ENCODE assay signal across 8 cellular contexts in genomic region chr4:4260185-4260751, GRCh38. TPM values are rescaled to one million over a fixed set of nuclear protein-coding genes. Genes with fewer than 3 reads are reported as not detected.
DNase-seq lines count a peak whose midpoint lies in the region; TF ChIP-seq lines count a peak whose summit lies in the region.

No MANE protein-coding gene starts in this region.

- no peaks in the 10 kb centered on the region for H3K36me3 ChIP-seq in SU-DHL-6 (ENCODE audit: low read length)
- no peaks in the 10 kb centered on the region for H3K36me3 ChIP-seq in MG63

- H3K9me3 Mint-ChIP-seq in type B pancreatic cell: no peaks in the 10 kb centered on the region

- no peak overlapping the region for H3K27ac ChIP-seq in SU-DHL-6 (ENCODE audit: low read depth, low read length)

- no peak overlapping the region for H3K27ac Mint-ChIP-seq in type B pancreatic cell

- DNase-seq in A172 (ENCODE audit: low spot score) (peak; percentile 61), GF-D8 (lab: John Stamatoyannopoulos, UW) (peak; percentile 64), HT-29 (ENCODE audit: low spot score) (peak; percentile 53), germinal center (ENCODE audit: low spot score) (peak; percentile 83), type B pancreatic cell (ENCODE audit: extremely low spot score, unreplicated experiment) (no peak), NCI-H2029 (lab: John Stamatoyannopoulos, UW) (no peak), MG63 (no peak)

- no peak overlapping the region for H3K4me3 Mint-ChIP-seq in type B pancreatic cell

- H3K27me3 ChIP-seq in SU-DHL-6 (ENCODE audit: low read length) (no peaks in the 10 kb centered on the region), MG63 (no peaks in the 10 kb centered on the region)

- peak overlapping the region; percentile 19 for H3K4me2 ChIP-seq in SU-DHL-6 (ENCODE audit: low read depth, low read length, poor library complexity, severe bottlenecking)

- no peaks in the 10 kb centered on the region for H3K79me2 ChIP-seq in SU-DHL-6 (ENCODE audit: insufficient read depth, low read length)

- H2AFZ ChIP-seq in SU-DHL-6 (ENCODE audit: low read depth, low read length, severe bottlenecking): peak overlapping the region; percentile 38

- no peaks in the 10 kb centered on the region for H3K36me3 Mint-ChIP-seq in type B pancreatic cell

- no peaks in the 10 kb centered on the region for H4K20me1 ChIP-seq in SU-DHL-6 (ENCODE audit: low read depth, low read length)

- no peaks in the 10 kb centered on the region; the same call in 1 of the 2 replicates for H3F3A ChIP-seq in SU-DHL-6 (ENCODE audit: insufficient read depth)

- no peaks in the 10 kb centered on the region for H3K9me2 ChIP-seq in SU-DHL-6 (replicated peaks; ENCODE audit: insufficient read depth, low read length)

- H3K9me3 ChIP-seq in SU-DHL-6 (ENCODE audit: insufficient read depth, low read length): no peaks in the 10 kb centered on the region
- H3K9me3 ChIP-seq in MG63: no peaks in the 10 kb centered on the region

- H3K4me3 ChIP-seq in SU-DHL-6 (ENCODE audit: insufficient read depth, low read length, poor library complexity, severe bottlenecking) (no peak overlapping the region), MG63 (no peak overlapping the region)

- H3K27me3 Mint-ChIP-seq in type B pancreatic cell: peaks cover 7% of the 10 kb centered on the region

- no peak overlapping the region; the same call in 1 of the 2 replicates for H3K9ac ChIP-seq in SU-DHL-6 (ENCODE audit: low read length)

- peaks cover 14% of the 10 kb centered on the region for H3K4me1 Mint-ChIP-seq in type B pancreatic cell (ENCODE audit: unreplicated experiment)

- peak; percentile 81 for TF ChIP-seq CTCF in SU-DHL-6 (IDR thresholded peaks at IDR 0.05; ENCODE audit: insufficient read depth, low read length, poor library complexity, severe bottlenecking)
- TF ChIP-seq CTCF in type B pancreatic cell (conservative IDR thresholded peaks at IDR 0.05): peak; percentile 61

RNA-seq across cellular contexts. Expression of gene TMEM128, which starts 12.2 kb away (rescaled TPM):
- total RNA-seq in A172 (2014; rRNA removed; shearing (Covaris generic)): 26.5 and 29.5 TPM in 2 replicates
- 8.3 and 14.4 TPM in 2 replicates for total RNA-seq in HT-29 (2014; rRNA removed; shearing (Covaris generic))
- total RNA-seq in type B pancreatic cell (ENCODE audit: low replicate concordance): 20.1 and 21.8 TPM in 2 replicates
- total RNA-seq in MG63 (2014; rRNA removed; shearing (Covaris generic); ENCODE audit: low replicate concordance): 32.3 and 34.9 TPM in 2 replicates

RNA-seq across cellular contexts. Expression of gene LYAR, which starts 29.7 kb away (rescaled TPM):
- total RNA-seq in A172 (2014; rRNA removed; shearing (Covaris generic)): 38.1 and 54.5 TPM in 2 replicates
- total RNA-seq in HT-29 (2014; rRNA removed; shearing (Covaris generic)): 21.0 and 25.4 TPM in 2 replicates
- 12.4 and 18.6 TPM in 2 replicates for total RNA-seq in type B pancreatic cell (ENCODE audit: low replicate concordance)
- 17.5 and 20.9 TPM in 2 replicates for total RNA-seq in MG63 (2014; rRNA removed; shearing (Covaris generic); ENCODE audit: low replicate concordance)

RNA-seq across cellular contexts. Expression of gene ZBTB49, which starts 29.8 kb away (rescaled TPM):
- total RNA-seq in A172 (2014; rRNA removed; shearing (Covaris generic)): 0.91 and 6.3 TPM in 2 replicates
- 3.3 and 7.3 TPM in 2 replicates for total RNA-seq in HT-29 (2014; rRNA removed; shearing (Covaris generic))
- total RNA-seq in type B pancreatic cell (ENCODE audit: low replicate concordance): 7.8 and 9.7 TPM in 2 replicates
- total RNA-seq in MG63 (2014; rRNA removed; shearing (Covaris generic); ENCODE audit: low replicate concordance): 0.52 and 3.3 TPM in 2 replicates

RNA-seq across cellular contexts. Expression of gene OTOP1, which starts 33.5 kb away (rescaled TPM):
- not detected in 2 replicates for total RNA-seq in A172 (2014; rRNA removed; shearing (Covaris generic))
- total RNA-seq in HT-29 (2014; rRNA removed; shearing (Covaris generic)): not detected in 2 replicates
- total RNA-seq in type B pancreatic cell (ENCODE audit: low replicate concordance): not detected in 2 replicates
- not detected in 2 replicates for total RNA-seq in MG63 (2014; rRNA removed; shearing (Covaris generic); ENCODE audit: low replicate concordance)

Comparison
In these comparisons a context has a peak if more than half of its experiments do, and no peak if none do; other contexts are left out.
1. DNase-seq: peak in A172 (single experiment), GF-D8 (single experiment), HT-29 (single experiment) and germinal center (single experiment); none in type B pancreatic cell (single experiment), NCI-H2029 (single experiment) and MG63 (single experiment).